Comparison of ENCODE assay signal across 1 cellular context in the genomic region with DNA sequence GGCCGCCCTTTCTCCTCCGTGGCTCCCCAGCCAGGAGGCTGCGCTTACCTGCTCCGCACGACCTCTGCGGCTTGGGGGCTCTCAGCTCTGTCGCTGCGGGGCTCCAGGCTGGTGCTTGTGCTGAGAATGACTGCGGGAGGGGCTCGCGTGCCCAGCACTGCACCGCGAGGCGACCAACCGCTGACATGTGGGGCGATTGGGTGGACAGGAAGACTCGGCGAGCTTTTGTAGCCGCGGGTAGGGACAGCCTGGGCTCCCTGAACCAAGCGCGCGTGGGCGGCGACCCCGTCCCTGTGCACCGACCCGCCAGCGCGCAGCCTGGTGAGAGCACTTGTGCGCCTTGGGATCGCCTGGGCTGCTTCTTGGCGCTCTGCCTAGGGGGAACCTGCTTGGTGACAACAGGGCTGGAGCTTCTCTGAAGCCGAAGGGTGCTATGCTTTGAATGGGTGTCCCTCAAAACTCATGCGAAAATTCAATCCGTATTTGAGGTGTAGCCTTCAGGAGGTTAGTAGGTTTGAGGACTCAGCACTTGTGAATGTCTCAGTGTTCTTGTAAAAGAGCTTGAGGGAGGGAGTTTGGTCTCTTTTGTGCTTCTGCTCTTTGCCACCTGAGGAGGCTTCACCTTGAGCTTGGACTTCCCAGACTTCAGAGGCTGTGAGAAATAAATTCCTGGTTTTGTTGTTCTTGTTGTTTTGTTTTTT.
TF ChIP-seq lines count a peak whose summit lies in the region.

No MANE protein-coding gene starts in this region.

TF ChIP-seq in WTC11, 78 proteins besides CTCF, POLR2A, EP300 and RAD21 (continued from another document):
- no peak for TF ChIP-seq ARID4B (CRISPR knock-in tag; IDR thresholded peaks at IDR 0.05; ENCODE audit: borderline replicate concordance)
- TF ChIP-seq SMAD4 (CRISPR knock-in tag; IDR thresholded peaks at IDR 0.05), result no peak
- TF ChIP-seq, protein P1, sequence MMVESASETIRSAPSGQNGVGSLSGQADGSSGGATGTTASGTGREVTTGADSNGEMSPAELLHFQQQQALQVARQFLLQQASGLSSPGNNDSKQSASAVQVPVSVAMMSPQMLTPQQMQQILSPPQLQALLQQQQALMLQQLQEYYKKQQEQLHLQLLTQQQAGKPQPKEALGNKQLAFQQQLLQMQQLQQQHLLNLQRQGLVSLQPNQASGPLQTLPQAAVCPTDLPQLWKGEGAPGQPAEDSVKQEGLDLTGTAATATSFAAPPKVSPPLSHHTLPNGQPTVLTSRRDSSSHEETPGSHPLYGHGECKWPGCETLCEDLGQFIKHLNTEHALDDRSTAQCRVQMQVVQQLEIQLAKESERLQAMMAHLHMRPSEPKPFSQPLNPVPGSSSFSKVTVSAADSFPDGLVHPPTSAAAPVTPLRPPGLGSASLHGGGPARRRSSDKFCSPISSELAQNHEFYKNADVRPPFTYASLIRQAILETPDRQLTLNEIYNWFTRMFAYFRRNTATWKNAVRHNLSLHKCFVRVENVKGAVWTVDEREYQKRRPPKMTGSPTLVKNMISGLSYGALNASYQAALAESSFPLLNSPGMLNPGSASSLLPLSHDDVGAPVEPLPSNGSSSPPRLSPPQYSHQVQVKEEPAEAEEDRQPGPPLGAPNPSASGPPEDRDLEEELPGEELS (CRISPR knock-in tag; IDR thresholded peaks at IDR 0.05), result peak; percentile 39; the same call in 1 of the 2 replicates
- TF ChIP-seq, protein P2, sequence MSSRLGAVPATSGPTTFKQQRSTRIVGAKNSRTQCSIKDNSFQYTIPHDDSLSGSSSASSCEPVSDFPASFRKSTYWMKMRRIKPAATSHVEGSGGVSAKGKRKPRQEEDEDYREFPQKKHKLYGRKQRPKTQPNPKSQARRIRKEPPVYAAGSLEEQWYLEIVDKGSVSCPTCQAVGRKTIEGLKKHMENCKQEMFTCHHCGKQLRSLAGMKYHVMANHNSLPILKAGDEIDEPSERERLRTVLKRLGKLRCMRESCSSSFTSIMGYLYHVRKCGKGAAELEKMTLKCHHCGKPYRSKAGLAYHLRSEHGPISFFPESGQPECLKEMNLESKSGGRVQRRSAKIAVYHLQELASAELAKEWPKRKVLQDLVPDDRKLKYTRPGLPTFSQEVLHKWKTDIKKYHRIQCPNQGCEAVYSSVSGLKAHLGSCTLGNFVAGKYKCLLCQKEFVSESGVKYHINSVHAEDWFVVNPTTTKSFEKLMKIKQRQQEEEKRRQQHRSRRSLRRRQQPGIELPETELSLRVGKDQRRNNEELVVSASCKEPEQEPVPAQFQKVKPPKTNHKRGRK (CRISPR knock-in tag; IDR thresholded peaks at IDR 0.05; ENCODE audit: borderline replicate concordance), result no peak
- TF ChIP-seq ZNF263 (CRISPR knock-in tag; IDR thresholded peaks at IDR 0.05; ENCODE audit: low read depth), result no peak
- TF ChIP-seq FOXK1 (CRISPR knock-in tag; IDR thresholded peaks at IDR 0.05), result no peak
- peak; percentile 69; the same call in 1 of the 2 replicates for TF ChIP-seq FOXP1 (CRISPR knock-in tag; IDR thresholded peaks at IDR 0.05; ENCODE audit: borderline replicate concordance)
- no peak for TF ChIP-seq GTF2I (CRISPR knock-in tag; conservative IDR thresholded peaks at IDR 0.05)
